8 cellular contexts compared by ENCODE assay signal in genomic region chr3:23325466-23326065, GRCh38.
DNase-seq lines count a peak whose midpoint lies in the region; ATAC-seq, FAIRE-seq and TF ChIP-seq lines count a peak whose summit lies in the region.

No MANE protein-coding gene starts in this region.

- no peak overlapping the region for H3K18ac ChIP-seq in mesenchymal stem cell (ENCODE audit: low read depth in 1 of 2, low read length in 2 of 2)

- CTCF ChIA-PET in GM10248 (lab: Yijun Ruan, JAX), result interaction anchor here (1.2 kb wide), 1 partner anchor 26 kb away, joined by 3 read pairs; no protein-coding TSS in a partner anchor

- H3K79me1 ChIP-seq in mesenchymal stem cell (replicated peaks; ENCODE audit: low read length, poor library complexity, severe bottlenecking), result peaks cover 8% of the 10 kb centered on the region

- H3K79me2 ChIP-seq in KMS-11 (ENCODE audit: insufficient read depth, low read depth), result peaks cover 24% of the 10 kb centered on the region; the same call in 1 of the 2 replicates

- no peak overlapping the region for H2BK120ac ChIP-seq in mesenchymal stem cell (ENCODE audit: low read depth, low read length)

- H2BK15ac ChIP-seq in mesenchymal stem cell (ENCODE audit: low read depth, poor library complexity, severe bottlenecking), result no peak overlapping the region

- H2AFZ ChIP-seq in KMS-11 (ENCODE audit: low read depth) (no peak overlapping the region), mesenchymal stem cell (ENCODE audit: low read depth, low read length) (no peak overlapping the region)

- no peak for TF ChIP-seq POLR2A in GM12891 (IDR thresholded peaks at IDR 0.05; ENCODE audit: low read depth, low read length)

- H2BK5ac ChIP-seq in mesenchymal stem cell (ENCODE audit: low read depth, low read length, poor library complexity, severe bottlenecking), result no peak overlapping the region

- no CpG with 5 or more reads among the region's 4 CpGs for WGBS in mesenchymal stem cell

- H3K4me3 ChIP-seq in KMS-11 (IDR thresholded peaks at IDR 0.05; ENCODE audit: insufficient read depth, low read depth, low read length), result no peak overlapping the region
- peak overlapping the region in 1 of 2 experiments; percentile 61 for H3K4me3 ChIP-seq in mesenchymal stem cell (ENCODE audit: insufficient read depth in 1 of 2, low read depth in 1 of 2, low read length in 2 of 2)
- no peak overlapping the region for H3K4me3 ChIP-seq in MG63

- TF ChIP-seq CTCF in KMS-11 (conservative IDR thresholded peaks at IDR 0.05; ENCODE audit: low read depth, low read length), result no peak
- TF ChIP-seq CTCF in GM10248 (IDR thresholded peaks at IDR 0.05; ENCODE audit: control extremely low read depth, extremely low read depth, low read depth, missing control alignments), result no peak

- H4K91ac ChIP-seq in mesenchymal stem cell (ENCODE audit: low read length), result no peak overlapping the region

- H3K14ac ChIP-seq in mesenchymal stem cell (ENCODE audit: low read length in 2 of 2), result no peak overlapping the region

- ATAC-seq in GM18858 (IDR thresholded peaks at IDR 0.05; ENCODE audit: unreplicated experiment), result peak; percentile 50
- peak; percentile 47 for ATAC-seq in GM21825 (IDR thresholded peaks at IDR 0.05; ENCODE audit: unreplicated experiment)
- no peak for ATAC-seq in left colon

- no peak overlapping the region for H2BK12ac ChIP-seq in mesenchymal stem cell (ENCODE audit: low read length in 2 of 2)

- FAIRE-seq in GM12891 (lab: Jason Lieb, UNC), result no peak

- POLR2A ChIA-PET in GM10248 (lab: Yijun Ruan, JAX), result no interaction called here

- H3K23ac ChIP-seq in mesenchymal stem cell (ENCODE audit: low read length in 2 of 2), result no peak overlapping the region

- no peak overlapping the region for H4K8ac ChIP-seq in mesenchymal stem cell (ENCODE audit: low read length)

- H3K4ac ChIP-seq in mesenchymal stem cell (ENCODE audit: low read depth in 1 of 2, low read length in 2 of 2), result no peak overlapping the region

- no peaks in the 10 kb centered on the region for H3K36me3 ChIP-seq in KMS-11 (ENCODE audit: insufficient read depth)
- H3K36me3 ChIP-seq in mesenchymal stem cell (ENCODE audit: control insufficient read depth in 1 of 2, insufficient read depth in 2 of 2, low read depth in 1 of 2, low read length in 2 of 2), result no peaks in the 10 kb centered on the region
- no peaks in the 10 kb centered on the region for H3K36me3 ChIP-seq in MG63

- no peak overlapping the region for H2AK5ac ChIP-seq in mesenchymal stem cell (ENCODE audit: low read length, severe bottlenecking)

- H3K9ac ChIP-seq in KMS-11 (no peak overlapping the region), mesenchymal stem cell (ENCODE audit: low read length) (peak overlapping the region; percentile 72)

- H3K9me3 ChIP-seq in mesenchymal stem cell (ENCODE audit: control insufficient read depth, low read length) (no peaks in the 10 kb centered on the region), MG63 (no peaks in the 10 kb centered on the region)

- no peaks in the 10 kb centered on the region for H4K20me1 ChIP-seq in KMS-11 (ENCODE audit: insufficient read depth)

- H3K4me1 ChIP-seq in KMS-11 (ENCODE audit: low read depth, poor library complexity, severe bottlenecking) (peaks cover 22% of the 10 kb centered on the region), mesenchymal stem cell (ENCODE audit: control insufficient read depth, insufficient read depth, low read depth, low read length) (peaks cover 2% of the 10 kb centered on the region)

- intact Hi-C loops in left colon (cut with DNase I, micrococcal nuclease), result no loop called here

- DNase-seq in mesenchymal stem cell, result peak; percentile 23
- no peak for DNase-seq in left colon
- no peak for DNase-seq in MG63
- DNase-seq in GM10248 (ENCODE audit: extremely low spot score), result no peak
- no peak for DNase-seq in GM12891 (ENCODE audit: insufficient read length, low spot score)

- H3K27ac ChIP-seq in KMS-11, result no peak overlapping the region
- H3K27ac ChIP-seq in mesenchymal stem cell (ENCODE audit: low read length, poor library complexity, severe bottlenecking), result no peak overlapping the region

- no peaks in the 10 kb centered on the region for H3K27me3 ChIP-seq in KMS-11 (ENCODE audit: insufficient read depth, low read depth)
- no peaks in the 10 kb centered on the region for H3K27me3 ChIP-seq in mesenchymal stem cell (ENCODE audit: control insufficient read depth in 1 of 2, insufficient read depth in 1 of 2, low read length in 2 of 2)
- no peaks in the 10 kb centered on the region for H3K27me3 ChIP-seq in MG63

- H3K4me2 ChIP-seq in KMS-11 (peak overlapping the region; percentile 52), mesenchymal stem cell (ENCODE audit: low read length, poor library complexity, severe bottlenecking) (no peak overlapping the region)

TF ChIP-seq in GM12891, 5 proteins besides CTCF, POLR2A, EP300 and RAD21:
- no peak for TF ChIP-seq PAX5 (IDR thresholded peaks at IDR 0.05; ENCODE audit: insufficient read depth, low read length, severe bottlenecking)
- TF ChIP-seq TAF1 (IDR thresholded peaks at IDR 0.05; ENCODE audit: low read depth, low read length), result no peak
- TF ChIP-seq SPI1 (IDR thresholded peaks at IDR 0.05; ENCODE audit: low read depth, low read length), result no peak
- TF ChIP-seq POU2F2 (IDR thresholded peaks at IDR 0.05; ENCODE audit: low read depth, low read length), result no peak
- no peak for TF ChIP-seq POLR2AphosphoS5 (IDR thresholded peaks at IDR 0.05; ENCODE audit: low read depth, low read length)
